Comparison of ENCODE assay signal across 1 cellular context in the genomic region with DNA sequence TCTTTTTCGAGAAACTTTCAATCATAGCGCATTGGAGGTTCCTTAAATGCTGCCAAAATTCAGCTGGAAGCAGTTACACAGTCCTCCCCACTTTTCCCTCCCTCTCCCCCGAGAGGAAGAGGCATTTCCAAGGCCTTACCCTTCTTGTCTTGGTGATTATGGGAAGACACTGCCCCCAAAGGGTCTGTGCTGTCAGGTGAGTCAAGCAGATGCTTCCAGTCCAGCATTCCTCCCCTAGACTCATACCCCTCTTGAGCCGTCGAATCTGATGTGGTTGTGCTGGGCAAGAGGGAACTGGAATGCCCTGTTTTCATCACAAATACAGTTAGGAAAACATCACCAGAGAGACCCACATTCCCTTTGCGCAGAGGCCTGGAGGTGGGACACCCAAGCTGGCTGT.
TF ChIP-seq lines count a peak whose summit lies in the region.

No MANE protein-coding gene starts in this region.

TF ChIP-seq in H1, 55 proteins besides CTCF, POLR2A, EP300 and RAD21:
- TF ChIP-seq SAP30 (IDR thresholded peaks at IDR 0.05; ENCODE audit: insufficient read depth, insufficient replicate concordance, low read length) (no peak), RFX5 (IDR thresholded peaks at IDR 0.05; ENCODE audit: borderline replicate concordance, low read depth, low read length) (no peak), GABPA (IDR thresholded peaks at IDR 0.05; ENCODE audit: borderline replicate concordance, insufficient read depth, low read length) (no peak), CTBP2 (IDR thresholded peaks at IDR 0.05; ENCODE audit: borderline replicate concordance, insufficient read depth, insufficient read length, low read length) (no peak), SIRT6 (IDR thresholded peaks at IDR 0.05; ENCODE audit: low read length) (no peak), KDM1A (IDR thresholded peaks at IDR 0.05; ENCODE audit: borderline replicate concordance, low read length) (no peak), BCL11A (IDR thresholded peaks at IDR 0.05; ENCODE audit: low read depth in 2 of 2, low read length in 2 of 2) (no peak)
TF ChIP-seq in H1: peak in this region for 0.
